In genomic region chr14:104341532-104342434, GRCh38 we compare ENCODE assay signal across 8 cellular contexts.
DNase-seq lines count a peak whose midpoint lies in the region; ATAC-seq and TF ChIP-seq lines count a peak whose summit lies in the region.

No MANE protein-coding gene starts in this region.

- DNase-seq in activated CD4-positive, alpha-beta T cell treated with anti-CD3 and anti-CD28 coated beads, Interleukin-2, amount 10 ng/mL, durations not matched to agents 24 days and 14 days, result peak; percentile 60
- no peak for DNase-seq in activated CD4-positive, alpha-beta T cell treated with anti-CD3 and anti-CD28 coated beads for 1 hour
- DNase-seq in OCI-M1 (lab: John Stamatoyannopoulos, UW) (peak; percentile 6), germinal center (ENCODE audit: low spot score) (peak; percentile 72), spleen (peak; percentile 82)

- peaks cover 7% of the 10 kb centered on the region for H3K9me3 Mint-ChIP-seq in activated CD4-positive, alpha-beta T cell treated with anti-CD3 and anti-CD28 coated beads, Interleukin-2, amount 10 ng/mL, durations not matched to agents 24 days and 14 days

- intact Hi-C loops in activated CD4-positive, alpha-beta T cell treated with anti-CD3 and anti-CD28 coated beads, Interleukin-2, amount 10 ng/mL, durations not matched to agents 24 days and 14 days (cut with micrococcal nuclease), result no loop called here
- intact Hi-C loops in spleen (cut with DNase I; ENCODE audit: low total_unique reads), result no loop called here

- TF ChIP-seq CTCF in spleen (IDR thresholded peaks at IDR 0.05 in 8 of 11, conservative IDR thresholded peaks at IDR 0.05 in 3 of 11), result peak in 9 of 11 experiments; percentile 22 to 72 (median 58)

- H3K36me3 Mint-ChIP-seq in activated CD4-positive, alpha-beta T cell treated with anti-CD3 and anti-CD28 coated beads, Interleukin-2, amount 10 ng/mL, durations not matched to agents 24 days and 14 days (ENCODE audit: low read depth), result no peaks in the 10 kb centered on the region

- H3K27me3 Mint-ChIP-seq in activated CD4-positive, alpha-beta T cell treated with anti-CD3 and anti-CD28 coated beads, Interleukin-2, amount 10 ng/mL, durations not matched to agents 24 days and 14 days, result peaks cover 9% of the 10 kb centered on the region

- H3K27ac Mint-ChIP-seq in activated CD4-positive, alpha-beta T cell treated with anti-CD3 and anti-CD28 coated beads, Interleukin-2, amount 10 ng/mL, durations not matched to agents 24 days and 14 days, result no peak overlapping the region

- H3K4me1 Mint-ChIP-seq in activated CD4-positive, alpha-beta T cell treated with anti-CD3 and anti-CD28 coated beads, Interleukin-2, amount 10 ng/mL, durations not matched to agents 24 days and 14 days, result no peaks in the 10 kb centered on the region

- no peaks in the 10 kb centered on the region for H3K36me3 ChIP-seq in spleen

- ATAC-seq in HG03159 (IDR thresholded peaks at IDR 0.05; ENCODE audit: unreplicated experiment) (no peak), HG02759 (IDR thresholded peaks at IDR 0.05; ENCODE audit: unreplicated experiment) (no peak), GM21381 (IDR thresholded peaks at IDR 0.05; ENCODE audit: unreplicated experiment) (no peak)

- no peak overlapping the region for H3K4me3 Mint-ChIP-seq in activated CD4-positive, alpha-beta T cell treated with anti-CD3 and anti-CD28 coated beads, Interleukin-2, amount 10 ng/mL, durations not matched to agents 24 days and 14 days

- peaks cover 0 to 51% (median 0%) of the 10 kb centered on the region in 7 donors for H3K27me3 ChIP-seq in spleen (replicated peaks in 1 of 7)

- no peak overlapping the region for H3K27ac ChIP-seq in spleen

- TF ChIP-seq POLR2A in spleen (IDR thresholded peaks at IDR 0.05), result no peak

- no peak overlapping the region for H3K4me3 ChIP-seq in spleen

- WGBS in spleen, 5 donors, result 46 to 61% (median 53%) methylated on average over 21 to 27 of the region's 27 CpGs

- H3K9me3 ChIP-seq in spleen, result peaks cover 0 to 24% (median 17%) of the 10 kb centered on the region in 8 donors

- peaks cover 0 to 8% (median 3%) of the 10 kb centered on the region in 6 donors for H3K4me1 ChIP-seq in spleen
